In the genomic region with DNA sequence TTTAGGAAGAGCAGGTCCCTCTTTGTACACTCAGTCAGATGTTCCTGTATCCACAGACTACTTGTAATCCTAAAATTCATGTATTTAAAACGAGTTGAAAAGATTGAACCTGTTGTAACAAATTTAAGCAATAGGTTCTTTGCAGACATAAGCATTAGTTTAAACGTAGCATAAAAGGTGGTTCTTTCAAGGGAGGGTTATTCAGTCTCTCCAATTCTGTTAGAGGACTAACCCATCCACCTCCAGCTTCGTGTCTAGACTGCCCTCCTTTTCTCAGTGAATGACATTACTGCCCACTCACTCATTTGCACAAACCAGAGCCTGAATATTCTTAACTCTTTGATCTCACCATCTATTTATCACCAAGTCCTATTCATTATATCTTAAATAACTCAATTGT, we compare ENCODE assay signal across 10 cellular contexts. TPM values are rescaled to one million over a fixed set of nuclear protein-coding genes. Genes with fewer than 3 reads are reported as not detected.
DNase-seq lines count a peak whose midpoint lies in the region; ATAC-seq and TF ChIP-seq lines count a peak whose summit lies in the region.
"Not testable (repeated sequence)": the region's sequence is repeated elsewhere in the genome, so short reads cannot be mapped to it uniquely, and the experiment has no call there.
"Had no signal": no experiment of that assay in that cellular context is flagged by ENCODE, and none has a peak within 500 bp of the region (broad histone marks: within the 10 kb centered on the region; RNA-seq: fewer than 3 reads in every experiment).

No MANE protein-coding gene starts in this region.

- H3K9me3 ChIP-seq in DOHH2 (ENCODE audit: control insufficient read depth, insufficient read depth, low read length); Peyer's patch; iPS-15b (ENCODE audit: control insufficient read depth, insufficient read depth, low read length); subcutaneous abdominal adipose tissue (ENCODE audit: control insufficient read depth in 5 of 5, low read length in 5 of 5): not testable (repeated sequence)

- H3K9me2 ChIP-seq in DOHH2 (replicated peaks; ENCODE audit: control insufficient read depth, low read length), result not testable (repeated sequence)

- not testable (repeated sequence) for H3K4me1 Mint-ChIP-seq in activated T-helper 2 cell treated with anti-CD3 and anti-CD28 coated beads, Interferon-gamma antibody, Interleukin-2, Interleukin-4, amounts not matched to agents 10 μg/mL and 5 μg/mL and 100 μg/mL, durations not matched to agents 14 hours and 24 hours and 36 hours (ENCODE audit: low read depth); neural crest cell

- H3K36me3 Mint-ChIP-seq in activated T-helper 2 cell treated with anti-CD3 and anti-CD28 coated beads, Interferon-gamma antibody, Interleukin-2, Interleukin-4, amounts not matched to agents 10 μg/mL and 5 μg/mL and 100 μg/mL, durations not matched to agents 14 hours and 24 hours and 36 hours (ENCODE audit: low read depth), result peaks cover 13% of the 10 kb centered on the region
- H3K36me3 Mint-ChIP-seq in neural crest cell (ENCODE audit: low read depth), result peaks cover 24% of the 10 kb centered on the region

- not testable (repeated sequence) for H3K36me3 ChIP-seq in DOHH2 (ENCODE audit: control insufficient read depth, low read length); Peyer's patch; iPS-15b (ENCODE audit: control insufficient read depth, insufficient read depth, low read length); subcutaneous abdominal adipose tissue (ENCODE audit: control insufficient read depth in 5 of 5, insufficient read depth in 5 of 5, low read length in 5 of 5)

- H3K4me3 ChIP-seq in DOHH2 (ENCODE audit: low read length) (peak overlapping the region; percentile 76), Peyer's patch (peak overlapping the region in 3 of 4 donors; percentile 49 to 59 (median 57)), dorsolateral prefrontal cortex (peak overlapping the region in 49 of 59 donors; percentile 33 to 78 (median 65)), iPS-15b (ENCODE audit: low read depth, low read length) (peak overlapping the region; percentile 59), subcutaneous abdominal adipose tissue (ENCODE audit: low read depth in 1 of 5, low read length in 5 of 5) (peak overlapping the region in 4 of 5 donors; percentile 38 to 71 (median 60))

- peak overlapping the region; percentile 59 for H3K4me2 ChIP-seq in DOHH2 (ENCODE audit: low read length)

- H3K27ac ChIP-seq in DOHH2 (ENCODE audit: low read depth, low read length); Peyer's patch; subcutaneous abdominal adipose tissue (ENCODE audit: low read depth, low read length): not testable (repeated sequence)
- peak overlapping the region in 17 of 59 donors; percentile 10 to 80 (median 51) for H3K27ac ChIP-seq in dorsolateral prefrontal cortex

- H3K27ac Mint-ChIP-seq in activated T-helper 2 cell treated with anti-CD3 and anti-CD28 coated beads, Interferon-gamma antibody, Interleukin-2, Interleukin-4, amounts not matched to agents 10 μg/mL and 5 μg/mL and 100 μg/mL, durations not matched to agents 14 hours and 24 hours and 36 hours, result peak overlapping the region; percentile 67
- not testable (repeated sequence) for H3K27ac Mint-ChIP-seq in neural crest cell (ENCODE audit: unreplicated experiment)

- H3K9me3 Mint-ChIP-seq in activated T-helper 2 cell treated with anti-CD3 and anti-CD28 coated beads, Interferon-gamma antibody, Interleukin-2, Interleukin-4, amounts not matched to agents 10 μg/mL and 5 μg/mL and 100 μg/mL, durations not matched to agents 14 hours and 24 hours and 36 hours; neural crest cell: not testable (repeated sequence)

- H3K79me2 ChIP-seq in DOHH2 (ENCODE audit: control insufficient read depth, low read length), result not testable (repeated sequence)

- H3F3A ChIP-seq in DOHH2 (ENCODE audit: control insufficient read depth, insufficient read depth), result not testable (repeated sequence)

- intact Hi-C loops in activated T-helper 2 cell treated with anti-CD3 and anti-CD28 coated beads, Interferon-gamma antibody, Interleukin-2, Interleukin-4, amounts not matched to agents 10 μg/mL and 5 μg/mL and 100 μg/mL, durations not matched to agents 14 hours and 24 hours and 36 hours (cut with micrococcal nuclease); dorsolateral prefrontal cortex (cut with DNase I): not testable (repeated sequence)

- not testable (repeated sequence) for H4K20me1 ChIP-seq in DOHH2 (ENCODE audit: control insufficient read depth, insufficient read depth, low read depth, low read length)

- peaks cover 13% of the 10 kb centered on the region for H3K4me1 ChIP-seq in DOHH2 (ENCODE audit: control insufficient read depth, low read length)
- H3K4me1 ChIP-seq in Peyer's patch; iPS-15b (ENCODE audit: control insufficient read depth, insufficient read depth, low read length); subcutaneous abdominal adipose tissue (ENCODE audit: control insufficient read depth in 5 of 5, insufficient read depth in 5 of 5, low read length in 5 of 5): not testable (repeated sequence)

- not testable (repeated sequence) for H3K9ac ChIP-seq in iPS-15b (ENCODE audit: low read depth, low read length); subcutaneous abdominal adipose tissue (ENCODE audit: low read length in 5 of 5)

- TF ChIP-seq CTCF in DOHH2 (IDR thresholded peaks at IDR 0.05; ENCODE audit: low read depth, low read length, poor library complexity, severe bottlenecking); Peyer's patch (IDR thresholded peaks at IDR 0.05); dorsolateral prefrontal cortex (IDR thresholded peaks at IDR 0.05 in 54 of 56, conservative IDR thresholded peaks at IDR 0.05 in 2 of 56; ENCODE audit: low read depth in 1 of 56, partially characterized antibody in 56 of 56); neural crest cell (conservative IDR thresholded peaks at IDR 0.05): not testable (repeated sequence)

- TF ChIP-seq POLR2A in Peyer's patch (IDR thresholded peaks at IDR 0.05), result not testable (repeated sequence)

- H3K27me3 ChIP-seq in DOHH2 (ENCODE audit: control insufficient read depth, low read length); Peyer's patch; dorsolateral prefrontal cortex; iPS-15b (ENCODE audit: control insufficient read depth, insufficient read depth, low read length); subcutaneous abdominal adipose tissue (ENCODE audit: control insufficient read depth in 5 of 5, insufficient read depth in 4 of 5, low read length in 5 of 5): not testable (repeated sequence)

- peak overlapping the region; percentile 88 for H3K4me3 Mint-ChIP-seq in activated T-helper 2 cell treated with anti-CD3 and anti-CD28 coated beads, Interferon-gamma antibody, Interleukin-2, Interleukin-4, amounts not matched to agents 10 μg/mL and 5 μg/mL and 100 μg/mL, durations not matched to agents 14 hours and 24 hours and 36 hours (ENCODE audit: low read depth)
- H3K4me3 Mint-ChIP-seq in neural crest cell, result peak overlapping the region; percentile 97

- peak; percentile 9 for ATAC-seq in HG02678 (IDR thresholded peaks at IDR 0.05; ENCODE audit: unreplicated experiment)

- not testable (repeated sequence) for H3K27me3 Mint-ChIP-seq in activated T-helper 2 cell treated with anti-CD3 and anti-CD28 coated beads, Interferon-gamma antibody, Interleukin-2, Interleukin-4, amounts not matched to agents 10 μg/mL and 5 μg/mL and 100 μg/mL, durations not matched to agents 14 hours and 24 hours and 36 hours (ENCODE audit: low read depth); neural crest cell (ENCODE audit: low read depth)

- DNase-seq in Peyer's patch; activated T-helper 2 cell treated with anti-CD3 and anti-CD28 coated beads, Interferon-gamma antibody, Interleukin-2, Interleukin-4, amounts not matched to agents 10 μg/mL and 5 μg/mL and 100 μg/mL, durations not matched to agents 14 hours and 24 hours and 36 hours (ENCODE audit: low spot score); dorsolateral prefrontal cortex; neural crest cell (ENCODE audit: low read depth, low spot score): not testable (repeated sequence)

RNA-seq across cellular contexts. Expression of a gene that starts 0.6 kb away (rescaled TPM):
- total RNA-seq in Peyer's patch (10 to 100 TPM in 1 of 4 donors, 1 to 10 TPM in 3; 2.5 to 14.0 (median 5.5) TPM), dorsolateral prefrontal cortex (10 to 100 TPM in 2 of 120 experiments, 1 to 10 TPM in 118; 2.6 to 10.7 (median 5.3) TPM), neural crest cell (25.8 and 28.5 TPM in 2 replicates)
- total RNA-seq in activated T-helper 2 cell treated with anti-CD3 and anti-CD28 coated beads, Interferon-gamma antibody, Interleukin-2, Interleukin-4, amounts not matched to agents 10 μg/mL and 5 μg/mL and 100 μg/mL, durations not matched to agents 14 hours and 24 hours and 36 hours, result 5.7 and 6.3 TPM in 2 replicates

RNA-seq across cellular contexts. Expression of a gene that starts 38.5 kb away (rescaled TPM):
- not detected for total RNA-seq in Peyer's patch
- total RNA-seq in activated T-helper 2 cell treated with anti-CD3 and anti-CD28 coated beads, Interferon-gamma antibody, Interleukin-2, Interleukin-4, amounts not matched to agents 10 μg/mL and 5 μg/mL and 100 μg/mL, durations not matched to agents 14 hours and 24 hours and 36 hours, result not detected in 2 replicates
- 1 to 10 TPM in 22 of 120 experiments, under 1 TPM in 35, not detected in 63; 0.14 to 3.4 (median 0.73) TPM for total RNA-seq in dorsolateral prefrontal cortex
- 0.26 TPM in 1 of 2 replicates, not detected in the other for total RNA-seq in neural crest cell
- total RNA-seq: cardiac septum, omental fat pad had no signal
